Comparison of ENCODE assay signal across 1 cellular context in the genomic region with DNA sequence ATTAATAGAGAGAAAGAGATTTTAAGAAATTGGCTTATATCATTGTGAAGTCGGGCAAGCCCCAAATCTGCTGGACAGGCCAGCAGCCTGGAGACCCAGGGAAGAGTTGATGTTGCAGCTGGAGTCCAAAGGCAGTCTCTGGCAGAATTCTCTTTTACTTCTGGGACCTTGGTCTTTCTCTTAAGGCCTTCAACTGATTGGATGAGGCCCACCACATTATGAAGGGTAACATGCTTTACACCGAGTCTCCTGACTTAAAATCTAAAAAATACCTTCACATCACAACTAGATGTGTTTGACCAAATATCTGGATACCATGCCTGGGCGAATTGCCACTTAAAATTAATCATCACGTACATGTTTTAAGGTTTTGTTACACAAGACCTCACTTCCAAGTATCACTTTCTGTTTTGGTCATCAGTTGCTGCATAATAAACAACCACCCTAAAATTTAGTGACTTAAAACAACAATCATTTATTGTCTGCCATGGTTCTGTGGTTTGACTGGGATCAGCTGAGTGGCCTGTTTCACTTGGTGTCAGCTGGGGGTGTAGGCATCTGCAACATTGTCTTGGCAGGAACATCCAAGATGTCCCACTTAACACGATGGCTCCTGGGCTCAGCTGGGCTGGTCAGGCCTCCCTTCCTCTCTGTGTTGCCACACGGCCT.
TF ChIP-seq lines count a peak whose summit lies in the region.

No MANE protein-coding gene starts in this region.

TF ChIP-seq in H1, 55 proteins besides CTCF, POLR2A, EP300 and RAD21 (continued from another document):
- no peak for TF ChIP-seq EGR1 (IDR thresholded peaks at IDR 0.05; ENCODE audit: borderline replicate concordance, low read depth, low read length)
- TF ChIP-seq SAP30 (IDR thresholded peaks at IDR 0.05; ENCODE audit: insufficient read depth, insufficient replicate concordance, low read length) = no peak
- TF ChIP-seq TEAD4 (IDR thresholded peaks at IDR 0.05; ENCODE audit: low read depth, low read length) = no peak
- no peak for TF ChIP-seq USF2 (IDR thresholded peaks at IDR 0.05; ENCODE audit: low read length)
- no peak for TF ChIP-seq CBX5 (IDR thresholded peaks at IDR 0.05; ENCODE audit: low read depth, low read length)
- no peak for TF ChIP-seq RNF2 (IDR thresholded peaks at IDR 0.05; ENCODE audit: borderline replicate concordance, low read depth, low read length, missing control alignments, poor library complexity, severe bottlenecking)
- TF ChIP-seq ASH2L (IDR thresholded peaks at IDR 0.05; ENCODE audit: low read length) = no peak
- no peak for TF ChIP-seq ZNF274 (IDR thresholded peaks at IDR 0.05; ENCODE audit: borderline replicate concordance, extremely low read depth, low read length)
- TF ChIP-seq YY1 (IDR thresholded peaks at IDR 0.05; ENCODE audit: low read depth, low read length) = no peak
- no peak for TF ChIP-seq KDM4A (IDR thresholded peaks at IDR 0.05; ENCODE audit: low read depth, low read length, severe bottlenecking)
- no peak for TF ChIP-seq SRF (IDR thresholded peaks at IDR 0.05; ENCODE audit: low read depth, low read length)
- no peak for TF ChIP-seq SIN3A (conservative IDR thresholded peaks at IDR 0.05 in 1 of 2, IDR thresholded peaks at IDR 0.05 in 1 of 2; ENCODE audit: low read depth in 1 of 2, low read length in 2 of 2)
- TF ChIP-seq TAF1 (IDR thresholded peaks at IDR 0.05; ENCODE audit: low read depth, low read length) = no peak
- no peak for TF ChIP-seq ATF3 (IDR thresholded peaks at IDR 0.05; ENCODE audit: insufficient read depth, low read depth, low read length)
- no peak for TF ChIP-seq JUND (IDR thresholded peaks at IDR 0.05; ENCODE audit: low read length)
- TF ChIP-seq TCF12 (IDR thresholded peaks at IDR 0.05; ENCODE audit: low read depth, low read length) = no peak
- TF ChIP-seq SP4 (IDR thresholded peaks at IDR 0.05; ENCODE audit: low read length) = no peak
- no peak for TF ChIP-seq EZH2 (IDR thresholded peaks at IDR 0.05; ENCODE audit: low read depth, low read length, severe bottlenecking)
TF ChIP-seq in H1: peak in this region for 0.
